Comparison of ENCODE assay signal across 8 cellular contexts in the genomic region with DNA sequence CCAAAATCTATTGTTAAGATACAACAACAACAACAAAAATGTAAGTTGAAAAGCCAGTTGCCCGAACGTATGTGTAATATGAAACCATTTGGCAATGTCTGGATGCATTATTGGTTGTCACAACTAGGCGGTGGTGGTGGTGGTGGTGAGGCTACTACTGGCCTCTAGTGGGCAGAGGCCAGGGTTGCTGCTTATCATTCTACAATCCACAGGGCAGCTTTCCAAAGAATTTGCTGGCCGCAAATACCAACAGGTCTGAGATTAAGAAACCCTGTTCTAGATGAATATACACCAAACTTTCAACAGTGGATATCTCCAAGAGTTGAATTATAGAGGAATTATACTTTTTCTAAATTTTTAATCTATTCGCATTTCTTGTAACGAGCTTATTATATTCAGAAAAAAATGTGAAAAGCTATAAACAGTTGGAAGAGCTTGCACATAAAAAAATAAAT. TPM values are rescaled to one million over a fixed set of nuclear protein-coding genes. Genes with fewer than 3 reads are reported as not detected.
DNase-seq lines count a peak whose midpoint lies in the region; ATAC-seq and TF ChIP-seq lines count a peak whose summit lies in the region.

No MANE protein-coding gene starts in this region.

- H3K27ac ChIP-seq in A673 (ENCODE audit: low read depth, low read length, poor library complexity, severe bottlenecking), result no peak overlapping the region
- no peak overlapping the region for H3K27ac ChIP-seq in lung (ENCODE audit: low read depth in 1 of 2, low read length in 1 of 2)
- H3K27ac ChIP-seq in thoracic aorta, result no peak overlapping the region

- H3K36me3 ChIP-seq in A673 (ENCODE audit: insufficient read depth, low read length, poor library complexity, severe bottlenecking) (no peaks in the 10 kb centered on the region), lung (ENCODE audit: control insufficient read depth in 2 of 2, insufficient read depth in 2 of 2, low read length in 2 of 2) (no peaks in the 10 kb centered on the region), thoracic aorta (no peaks in the 10 kb centered on the region)

- no peaks in the 10 kb centered on the region for H3K27me3 ChIP-seq in A673 (replicated peaks; ENCODE audit: insufficient read depth, low read depth, low read length, poor library complexity)
- H3K27me3 ChIP-seq in lung (ENCODE audit: control insufficient read depth, insufficient read depth), result no peaks in the 10 kb centered on the region
- no peaks in the 10 kb centered on the region for H3K27me3 ChIP-seq in thoracic aorta (replicated peaks; ENCODE audit: insufficient read depth)

- peak overlapping the region; percentile 43 for H3K4me3 ChIP-seq in A673 (ENCODE audit: low read depth, low read length, poor library complexity, severe bottlenecking)
- peak overlapping the region in 1 of 2 donors; percentile 49 for H3K4me3 ChIP-seq in cardiac fibroblast (replicated peaks in 1 of 2; ENCODE audit: low read depth in 2 of 2, low read length in 2 of 2)
- H3K4me3 ChIP-seq in lung, result no peak overlapping the region
- peak overlapping the region; percentile 71 for H3K4me3 ChIP-seq in thoracic aorta

- intact Hi-C loops in A673 (cut with micrococcal nuclease; ENCODE audit: unreplicated experiment), result loop anchor here (2.0 to 10.0 kb wide), 3 partner anchors 38 to 390 kb away; no protein-coding TSS in a partner anchor

- peak; percentile 59 for ATAC-seq in lung (ENCODE audit: insufficient read depth, low FRiP score)
- no peak for ATAC-seq in thoracic aorta (ENCODE audit: insufficient number of reproducible peaks, low FRiP score, low read depth)
- no peak for ATAC-seq in HG03439 (IDR thresholded peaks at IDR 0.05; ENCODE audit: unreplicated experiment)

- POLR2A ChIA-PET in A673 (lab: Charles Lee; ENCODE audit: low non-redundant PET), result interaction anchor here (1.0 to 1.7 kb wide), 2 partner anchors 27 to 37 kb away, joined by 3 to 10 read pairs; a partner anchor contains a TSS

- H3K4me1 ChIP-seq in A673 (ENCODE audit: insufficient read depth, low read length, poor library complexity, severe bottlenecking), result peaks cover 12% of the 10 kb centered on the region
- peaks cover 2 to 4% of the 10 kb centered on the region in 2 donors for H3K4me1 ChIP-seq in lung (ENCODE audit: control insufficient read depth in 2 of 2, insufficient read depth in 2 of 2, low read length in 2 of 2)
- H3K4me1 ChIP-seq in thoracic aorta (ENCODE audit: control insufficient read depth in 1 of 2, low read depth in 2 of 2), result peaks cover 3 to 4% of the 10 kb centered on the region in 2 donors

- TF ChIP-seq CTCF in A673 (conservative IDR thresholded peaks at IDR 0.05; ENCODE audit: low read depth, low read length) (peak; percentile 95), GM20000 (IDR thresholded peaks at IDR 0.05; ENCODE audit: extremely low read depth, missing control alignments) (peak; percentile 50), cardiac fibroblast (IDR thresholded peaks at IDR 0.05; ENCODE audit: low read depth, low read length) (peak; percentile 84), lung (IDR thresholded peaks at IDR 0.05; ENCODE audit: control extremely low read depth, extremely low read depth) (no peak), thoracic aorta (IDR thresholded peaks at IDR 0.05) (no peak)

- H3K9me3 ChIP-seq in A673 (ENCODE audit: low read depth, low read length, poor library complexity, severe bottlenecking) (no peaks in the 10 kb centered on the region), lung (ENCODE audit: control insufficient read depth in 2 of 2, insufficient read depth in 1 of 2, low read length in 1 of 2) (no peaks in the 10 kb centered on the region), thoracic aorta (no peaks in the 10 kb centered on the region)

- DNase-seq in A673 (ENCODE audit: low spot score) (peak; percentile 95), GM20000 (ENCODE audit: low spot score) (peak; percentile 43), NCI-H2227 treated with DMSO at 0.1 percent for 48 hours (lab: John Stamatoyannopoulos, UW) (peak; percentile 28), cardiac fibroblast (ENCODE audit: low read depth in 2 of 2) (peak; percentile 81 to 92), lung (ENCODE audit: low spot score) (peak; percentile 70), thoracic aorta (ENCODE audit: low spot score) (no peak)
- no peak for DNase-seq in activated CD4-positive, CD25-positive, alpha-beta regulatory T cell (lab: John Stamatoyannopoulos, UW)

- WGBS in lung, 2 donors, result 25 to 69% methylated on average over 6 of the region's 6 CpGs

- CTCF ChIA-PET in A673 (lab: Charles Lee), result interaction anchor here (0.8 to 2.7 kb wide), 9 partner anchors 8 to 64 kb away, joined by 3 to 17 read pairs (median 6); a partner anchor contains a TSS

- no TSS peak for BruUV-seq in A673 (replicated peaks; lab: Mats Ljungman, UMichigan)

RNA-seq across cellular contexts. Expression of a gene that starts 26.8 kb away (rescaled TPM):
- total RNA-seq in A673 (2021), result 4.8 and 4.9 TPM in 2 replicates
- total RNA-seq in lung, result 10 to 100 TPM in 1 of 2 donors, 1 to 10 TPM in 1; 6.1 to 22.2 TPM
- 1 to 10 TPM; 2.3 to 3.9 TPM for polyA plus RNA-seq in lung
- 1 to 10 TPM in 1 of 2 donors, under 1 TPM in 1; 0.95 to 4.1 TPM for total RNA-seq in thoracic aorta

RNA-seq across cellular contexts. Expression of a gene that starts 36.9 kb away (rescaled TPM):
- total RNA-seq in A673 (2021) (499 and 575 TPM in 2 replicates), lung (100 to 1,000 TPM in 1 of 2 donors, 10 to 100 TPM in 1; 35.2 to 133 TPM), thoracic aorta (10 to 100 TPM; 25.7 to 44.9 TPM)
- polyA plus RNA-seq in lung, result 10 to 100 TPM; 28.8 to 33.2 TPM

Comparison
In these comparisons a context has a peak if more than half of its experiments do, and no peak if none do; other contexts are left out.
1. DNase-seq: peak in A673 (single experiment), GM20000 (single experiment), NCI-H2227 treated with DMSO at 0.1 percent for 48 hours (single experiment), cardiac fibroblast (2 of 2) and lung (single experiment); none in thoracic aorta (single experiment) and activated CD4-positive, CD25-positive, alpha-beta regulatory T cell (0 of 4).
2. CTCF ChIP-seq: peak in A673 (single experiment), GM20000 (single experiment) and cardiac fibroblast (single experiment); none in lung (single experiment) and thoracic aorta (single experiment).